ENCODE assay signal across 8 cellular contexts in genomic region chr4:5812506-5813229, GRCh38.
A peak's percentile ranks its signal among the peaks of the same experiment; 100 is the strongest.
DNase-seq lines count a peak whose midpoint lies in the region; ATAC-seq, FAIRE-seq and TF ChIP-seq lines count a peak whose summit lies in the region.
"Had no signal": no experiment of that assay in that cellular context is flagged by ENCODE, and none has a peak within 500 bp of the region (broad histone marks: within the 10 kb centered on the region; RNA-seq: fewer than 3 reads in every experiment).

No MANE protein-coding gene starts in this region.

- 85% methylated on average over 9 of the region's 9 CpGs for WGBS in prostate gland

- H3K4me1 ChIP-seq in prostate gland (replicated peaks) = no peaks in the 10 kb centered on the region

- no peaks in the 10 kb centered on the region for H3K9me3 ChIP-seq in WERI-Rb-1 (ENCODE audit: severe bottlenecking)
- H3K9me3 ChIP-seq in prostate gland = no peaks in the 10 kb centered on the region

- H3K27ac ChIP-seq in WERI-Rb-1 = no peak overlapping the region
- H3K27ac ChIP-seq in prostate gland = no peak overlapping the region

- no peaks in the 10 kb centered on the region for H3K27me3 ChIP-seq in WERI-Rb-1 (ENCODE audit: insufficient read depth, low read depth, severe bottlenecking)
- no peaks in the 10 kb centered on the region for H3K27me3 ChIP-seq in prostate gland (replicated peaks; ENCODE audit: insufficient read depth)

- DNase-seq in EL (peak; percentile 69), H54 (ENCODE audit: insufficient read length, low spot score) (peak; percentile 84), NCI-H2029 treated with DMSO at 0.1 percent for 48 hours (lab: John Stamatoyannopoulos, UW) (peak; percentile 71), WERI-Rb-1 (peak; percentile 59), Right ventricle myocardium inferior (ENCODE audit: missing footprints) (no peak), prostate gland (ENCODE audit: low spot score) (peak; percentile 11)
- DNase-seq in effector CD4-positive, alpha-beta T cell = no peak
- DNase-seq: activated T-cell treated with anti-CD3 and anti-CD28 coated beads, Interleukin-2, amount 50 U/mL, for 4 hours had no signal

- H3K36me3 ChIP-seq in WERI-Rb-1 (peaks cover 82% of the 10 kb centered on the region), prostate gland (peaks cover 0 to 14% of the 10 kb centered on the region in 2 donors)

- TF ChIP-seq CTCF in WERI-Rb-1 (IDR thresholded peaks at IDR 0.05; ENCODE audit: low read depth, low read length) (peak; percentile 76), prostate gland (IDR thresholded peaks at IDR 0.05) (peak; percentile 18 to 72 (median 70))

- H3K4me3 ChIP-seq in WERI-Rb-1 (ENCODE audit: low read depth, low read length) (no peak overlapping the region), prostate gland (no peak overlapping the region)

- peak; percentile 73 for ATAC-seq in Right ventricle myocardium inferior

- TF ChIP-seq POLR2A in H54 (IDR thresholded peaks at IDR 0.05; ENCODE audit: low read depth, low read length) = no peak
- TF ChIP-seq POLR2A in prostate gland (IDR thresholded peaks at IDR 0.05) = no peak

- no peak for FAIRE-seq in H54 (lab: Jason Lieb, UNC)

- intact Hi-C loops in Right ventricle myocardium inferior (cut with DNase I) (loop anchor here (2.0 kb wide), 1 partner anchor 762 kb away; the partner anchor contains the start of gene STK32B), prostate gland (cut with DNase I) (loop anchor here (10.0 kb wide), 1 partner anchor 758 kb away; the partner anchor contains the start of gene STK32B)

Comparison
In these comparisons a context has a peak if more than half of its experiments do, and no peak if none do; other contexts are left out.
1. DNase-seq: peak in EL (single experiment), H54 (single experiment), NCI-H2029 treated with DMSO at 0.1 percent for 48 hours (single experiment), WERI-Rb-1 (single experiment) and prostate gland (single experiment); none in Right ventricle myocardium inferior (single experiment) and effector CD4-positive, alpha-beta T cell (single experiment).